Comparison of ENCODE assay signal across 8 cellular contexts in genomic region chr9:35490155-35490909, GRCh38. TPM values are rescaled to one million over a fixed set of nuclear protein-coding genes. Genes with fewer than 3 reads are reported as not detected.
DNase-seq lines count a peak whose midpoint lies in the region; ATAC-seq lines count a peak whose summit lies in the region.

No MANE protein-coding gene starts in this region.

- H3K4me3 Mint-ChIP-seq in activated CD4-positive, alpha-beta T cell treated with anti-CD3 and anti-CD28 coated beads for 36 hours, result peak overlapping the region; percentile 76
- peak overlapping the region; percentile 83 to 96 (median 88) for H3K4me3 Mint-ChIP-seq in naive thymus-derived CD4-positive, alpha-beta T cell

- H3K36me3 ChIP-seq in naive thymus-derived CD4-positive, alpha-beta T cell (ENCODE audit: control insufficient read depth in 2 of 3, insufficient read depth in 3 of 3, low read length in 3 of 3), result no peaks in the 10 kb centered on the region

- ATAC-seq in activated CD4-positive, alpha-beta T cell treated with anti-CD3 and anti-CD28 coated beads for 36 hours, result no peak
- peak; percentile 47 for ATAC-seq in esophagus mucosa
- no peak for ATAC-seq in naive thymus-derived CD4-positive, alpha-beta T cell

- H3K36me3 Mint-ChIP-seq in activated CD4-positive, alpha-beta T cell treated with anti-CD3 and anti-CD28 coated beads for 36 hours (ENCODE audit: low read depth), result no peaks in the 10 kb centered on the region
- H3K36me3 Mint-ChIP-seq in naive thymus-derived CD4-positive, alpha-beta T cell, result peaks cover 0 to 2% (median 0%) of the 10 kb centered on the region in 5 donors

- peak overlapping the region; percentile 48 for H3K27ac Mint-ChIP-seq in activated CD4-positive, alpha-beta T cell treated with anti-CD3 and anti-CD28 coated beads for 36 hours
- peak overlapping the region in 8 of 9 donors; percentile 22 to 78 (median 60) for H3K27ac Mint-ChIP-seq in naive thymus-derived CD4-positive, alpha-beta T cell

- H3K4me1 Mint-ChIP-seq in activated CD4-positive, alpha-beta T cell treated with anti-CD3 and anti-CD28 coated beads for 36 hours, result peaks cover 33% of the 10 kb centered on the region
- peaks cover 21 to 35% (median 31%) of the 10 kb centered on the region in 7 donors for H3K4me1 Mint-ChIP-seq in naive thymus-derived CD4-positive, alpha-beta T cell

- CTCF ChIA-PET in activated CD4-positive, alpha-beta T cell treated with anti-CD3 and anti-CD28 coated beads for 36 hours (lab: Charles Lee), result interaction anchor here (0.6 to 1.2 kb wide), 3 partner anchors 63 to 222 kb away, joined by 3 to 6 read pairs (median 3); no protein-coding TSS in a partner anchor
- CTCF ChIA-PET in naive thymus-derived CD4-positive, alpha-beta T cell (lab: Charles Lee), result no interaction called here

- H3K4me3 ChIP-seq in naive thymus-derived CD4-positive, alpha-beta T cell (ENCODE audit: low read length), result peak overlapping the region; percentile 54

- intact Hi-C loops in activated CD4-positive, alpha-beta T cell treated with anti-CD3 and anti-CD28 coated beads for 36 hours (cut with DNase I, micrococcal nuclease), result loop anchor here (5.0 to 10.0 kb wide), 2 partner anchors 56 to 82 kb away; no protein-coding TSS in a partner anchor
- intact Hi-C loops in naive thymus-derived CD4-positive, alpha-beta T cell (cut with micrococcal nuclease), result loop anchor here in 1 of 2 donors (5.0 kb wide), 1 partner anchor 112 kb away; no protein-coding TSS in a partner anchor

- no peaks in the 10 kb centered on the region for H3K9me3 ChIP-seq in naive thymus-derived CD4-positive, alpha-beta T cell (ENCODE audit: control insufficient read depth in 2 of 3, low read length in 3 of 3)

- DNase-seq in activated CD4-positive, alpha-beta T cell treated with anti-CD3 and anti-CD28 coated beads for 36 hours, result peak; percentile 24
- no peak for DNase-seq in activated CD4-positive, alpha-beta T cell treated with anti-CD3 and anti-CD28 coated beads, Interleukin-2, amount 50 U/mL, for 48 hours
- DNase-seq in SK-N-DZ (ENCODE audit: low spot score) (peak; percentile 20), HT-29 (ENCODE audit: low spot score) (no peak), NCI-H226 (no peak)
- no peak for DNase-seq in naive thymus-derived CD4-positive, alpha-beta T cell
- no peak for DNase-seq in NK-92 treated with Interleukin-12 subunit alpha and Interleukin-12 subunit beta, amount 100 ng/mL, for 24 hours (lab: John Stamatoyannopoulos, UW)

- H3K4me1 ChIP-seq in naive thymus-derived CD4-positive, alpha-beta T cell (ENCODE audit: control insufficient read depth in 2 of 2, insufficient read depth in 2 of 2, low read length in 2 of 2), result peaks cover 0 to 6% of the 10 kb centered on the region in 2 donors

- H3K27me3 Mint-ChIP-seq in activated CD4-positive, alpha-beta T cell treated with anti-CD3 and anti-CD28 coated beads for 36 hours, result peaks cover 9% of the 10 kb centered on the region
- H3K27me3 Mint-ChIP-seq in naive thymus-derived CD4-positive, alpha-beta T cell, result peaks cover 0 to 14% (median 0%) of the 10 kb centered on the region in 5 donors

- H3K9me3 Mint-ChIP-seq in activated CD4-positive, alpha-beta T cell treated with anti-CD3 and anti-CD28 coated beads for 36 hours (ENCODE audit: low read depth), result peaks cover 4% of the 10 kb centered on the region
- H3K9me3 Mint-ChIP-seq in naive thymus-derived CD4-positive, alpha-beta T cell, result peaks cover 0 to 2% (median 0%) of the 10 kb centered on the region in 11 donors

- POLR2A ChIA-PET in activated CD4-positive, alpha-beta T cell treated with anti-CD3 and anti-CD28 coated beads for 36 hours (lab: Charles Lee), result interaction anchor here (0.7 kb wide), 1 partner anchor 123 kb away, joined by 3 read pairs; no protein-coding TSS in a partner anchor
- POLR2A ChIA-PET in naive thymus-derived CD4-positive, alpha-beta T cell (lab: Charles Lee), result no interaction called here

- H3K27me3 ChIP-seq in naive thymus-derived CD4-positive, alpha-beta T cell (ENCODE audit: control insufficient read depth in 2 of 2, insufficient read depth in 2 of 2, low read length in 2 of 2), result no peaks in the 10 kb centered on the region

- peak overlapping the region; percentile 45 for H3K27ac ChIP-seq in naive thymus-derived CD4-positive, alpha-beta T cell (ENCODE audit: low read depth, low read length)

RNA-seq across cellular contexts. Expression of gene RUSC2, which starts 0.4 kb away (rescaled TPM):
- 1 to 10 TPM; 5.7 to 6.5 TPM for total RNA-seq in activated CD4-positive, alpha-beta T cell treated with anti-CD3 and anti-CD28 coated beads for 36 hours
- polyA plus RNA-seq in SK-N-DZ (2014; cell fraction: cytosol; rRNA removed), result 15.6 and 17.7 TPM in 2 replicates
- polyA plus RNA-seq in SK-N-DZ (2014; cell fraction: nucleus; rRNA removed), result 25.0 and 26.4 TPM in 2 replicates
- 4.7 TPM for total RNA-seq in esophagus mucosa
- total RNA-seq in naive thymus-derived CD4-positive, alpha-beta T cell, result 1 to 10 TPM; 3.1 to 8.3 (median 5.4) TPM
- under 1 TPM; 0.18 to 0.92 TPM for polyA plus RNA-seq in naive thymus-derived CD4-positive, alpha-beta T cell
- total RNA-seq in HT-29 (2014; rRNA removed; shearing (Covaris generic)), result 0.94 and 2.0 TPM in 2 replicates

Comparison
In these comparisons a context has a peak if more than half of its experiments do, and no peak if none do; other contexts are left out.
1. DNase-seq: peak in activated CD4-positive, alpha-beta T cell treated with anti-CD3 and anti-CD28 coated beads for 36 hours (single experiment) and SK-N-DZ (single experiment); none in activated CD4-positive, alpha-beta T cell treated with anti-CD3 and anti-CD28 coated beads, Interleukin-2, amount 50 U/mL, for 48 hours (0 of 2), naive thymus-derived CD4-positive, alpha-beta T cell (0 of 9), NK-92 treated with Interleukin-12 subunit alpha and Interleukin-12 subunit beta, amount 100 ng/mL, for 24 hours (single experiment), HT-29 (single experiment) and NCI-H226 (single experiment).